ENCODE assay signal across 5 cellular contexts in genomic region chr5:59408997-59409396, GRCh38.
DNase-seq lines count a peak whose midpoint lies in the region; ATAC-seq, FAIRE-seq and TF ChIP-seq lines count a peak whose summit lies in the region.
"Not testable (repeated sequence)": the region's sequence is repeated elsewhere in the genome, so short reads cannot be mapped to it uniquely, and the experiment has no call there.

No MANE protein-coding gene starts in this region.

- not testable (repeated sequence) for H3K36me3 ChIP-seq in bronchial epithelial cell (ENCODE audit: control insufficient read depth, insufficient read depth, low read length); mucosa of descending colon (ENCODE audit: low read depth)

- TF ChIP-seq EP300 in A549 (IDR thresholded peaks at IDR 0.05), result not testable (repeated sequence)

- TF ChIP-seq RAD21 in A549 (conservative IDR thresholded peaks at IDR 0.05 in 1 of 2, IDR thresholded peaks at IDR 0.05 in 1 of 2), result not testable (repeated sequence)

- not testable (repeated sequence) for H3K27me3 ChIP-seq in bronchial epithelial cell (ENCODE audit: control insufficient read depth, insufficient read depth, low read length)

- H3K9me3 ChIP-seq in A549, result peaks cover 62% of the 10 kb centered on the region
- H3K9me3 ChIP-seq in mucosa of descending colon, result peaks cover 10% of the 10 kb centered on the region

- TF ChIP-seq CTCF in A549 (IDR thresholded peaks at IDR 0.05); bronchial epithelial cell (IDR thresholded peaks at IDR 0.05; ENCODE audit: insufficient read depth, low read length, severe bottlenecking); epithelial cell of esophagus (IDR thresholded peaks at IDR 0.05; ENCODE audit: insufficient read depth, low read depth, low read length, missing control alignments); mucosa of descending colon (IDR thresholded peaks at IDR 0.05): not testable (repeated sequence)

- not testable (repeated sequence) for H3K4me1 ChIP-seq in A549; mucosa of descending colon (ENCODE audit: low read depth)

- not testable (repeated sequence) for H3K4me2 ChIP-seq in A549

- H3K27ac ChIP-seq in A549, result not testable (repeated sequence)

- TF ChIP-seq POLR2A in A549 (IDR thresholded peaks at IDR 0.05; ENCODE audit: low read length), result not testable (repeated sequence)

- CTCF ChIA-PET in A549 (lab: Yijun Ruan, JAX), result interaction anchor here (1.2 kb wide), 1 partner anchor 19 kb away, joined by 6 read pairs; no protein-coding TSS in a partner anchor

- FAIRE-seq in A549 (lab: Jason Lieb, UNC); bronchial epithelial cell (lab: Jason Lieb, UNC): not testable (repeated sequence)

- not testable (repeated sequence) for H3K4me3 ChIP-seq in A549; bronchial epithelial cell (ENCODE audit: low read depth, low read length); epithelial cell of esophagus (ENCODE audit: low read length); mucosa of descending colon

- DNase-seq in A549 (ENCODE audit: low read depth in 1 of 2, low spot score in 1 of 2); left colon; mucosa of descending colon: not testable (repeated sequence)
- DNase-seq in bronchial epithelial cell (ENCODE audit: low read depth) (peak; percentile 35), epithelial cell of esophagus (ENCODE audit: low read depth) (peak; percentile 8)

- ATAC-seq in A549, result not testable (repeated sequence)
- peak; percentile 77 for ATAC-seq in left colon
- ATAC-seq in mucosa of descending colon, result peak; percentile 56

- POLR2A ChIA-PET in A549 (lab: Yijun Ruan, JAX), result not testable (repeated sequence)

- intact Hi-C loops in left colon (cut with DNase I, micrococcal nuclease); mucosa of descending colon (cut with DNase I, micrococcal nuclease): not testable (repeated sequence)

- 88% methylated on average over 3 of the region's 3 CpGs for WGBS in A549 (ENCODE audit: missing lambda C conversion rate)

TF ChIP-seq in A549, 52 proteins besides CTCF, POLR2A, EP300 and RAD21:
- 0 out of 2 replicates have a peak, but pooled peaks have one; percentile 52 for TF ChIP-seq POLR2AphosphoS2 (conservative IDR thresholded peaks at IDR 0.05; ENCODE audit: low read length)
TF ChIP-seq in A549: peak in this region for 1; not testable (repeated sequence) for 51.
